ENCODE assay signal across 1 cellular context in the genomic region with DNA sequence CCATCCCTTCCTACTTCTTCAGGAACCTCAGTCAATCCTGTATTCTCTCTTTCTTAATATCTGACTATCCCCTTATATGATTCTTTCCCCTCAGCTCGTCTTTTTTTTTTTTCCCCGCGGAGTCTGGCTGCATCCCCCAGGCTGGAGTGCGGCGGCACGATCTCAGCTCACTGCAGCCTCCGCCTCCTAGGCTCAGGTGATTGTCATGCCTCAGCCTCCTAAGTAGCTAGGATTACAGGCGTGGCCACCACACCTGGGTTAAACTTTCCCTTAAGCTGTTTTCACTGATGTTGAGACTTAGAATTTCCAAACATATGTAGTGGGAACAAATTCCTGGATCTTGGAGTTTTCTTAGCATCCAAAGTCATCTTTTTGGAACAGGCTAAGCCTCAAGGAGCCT.
TF ChIP-seq lines count a peak whose summit lies in the region.

No MANE protein-coding gene starts in this region.

TF ChIP-seq in GM23338, 12 proteins besides CTCF, POLR2A, EP300 and RAD21:
- TF ChIP-seq, protein P1, sequence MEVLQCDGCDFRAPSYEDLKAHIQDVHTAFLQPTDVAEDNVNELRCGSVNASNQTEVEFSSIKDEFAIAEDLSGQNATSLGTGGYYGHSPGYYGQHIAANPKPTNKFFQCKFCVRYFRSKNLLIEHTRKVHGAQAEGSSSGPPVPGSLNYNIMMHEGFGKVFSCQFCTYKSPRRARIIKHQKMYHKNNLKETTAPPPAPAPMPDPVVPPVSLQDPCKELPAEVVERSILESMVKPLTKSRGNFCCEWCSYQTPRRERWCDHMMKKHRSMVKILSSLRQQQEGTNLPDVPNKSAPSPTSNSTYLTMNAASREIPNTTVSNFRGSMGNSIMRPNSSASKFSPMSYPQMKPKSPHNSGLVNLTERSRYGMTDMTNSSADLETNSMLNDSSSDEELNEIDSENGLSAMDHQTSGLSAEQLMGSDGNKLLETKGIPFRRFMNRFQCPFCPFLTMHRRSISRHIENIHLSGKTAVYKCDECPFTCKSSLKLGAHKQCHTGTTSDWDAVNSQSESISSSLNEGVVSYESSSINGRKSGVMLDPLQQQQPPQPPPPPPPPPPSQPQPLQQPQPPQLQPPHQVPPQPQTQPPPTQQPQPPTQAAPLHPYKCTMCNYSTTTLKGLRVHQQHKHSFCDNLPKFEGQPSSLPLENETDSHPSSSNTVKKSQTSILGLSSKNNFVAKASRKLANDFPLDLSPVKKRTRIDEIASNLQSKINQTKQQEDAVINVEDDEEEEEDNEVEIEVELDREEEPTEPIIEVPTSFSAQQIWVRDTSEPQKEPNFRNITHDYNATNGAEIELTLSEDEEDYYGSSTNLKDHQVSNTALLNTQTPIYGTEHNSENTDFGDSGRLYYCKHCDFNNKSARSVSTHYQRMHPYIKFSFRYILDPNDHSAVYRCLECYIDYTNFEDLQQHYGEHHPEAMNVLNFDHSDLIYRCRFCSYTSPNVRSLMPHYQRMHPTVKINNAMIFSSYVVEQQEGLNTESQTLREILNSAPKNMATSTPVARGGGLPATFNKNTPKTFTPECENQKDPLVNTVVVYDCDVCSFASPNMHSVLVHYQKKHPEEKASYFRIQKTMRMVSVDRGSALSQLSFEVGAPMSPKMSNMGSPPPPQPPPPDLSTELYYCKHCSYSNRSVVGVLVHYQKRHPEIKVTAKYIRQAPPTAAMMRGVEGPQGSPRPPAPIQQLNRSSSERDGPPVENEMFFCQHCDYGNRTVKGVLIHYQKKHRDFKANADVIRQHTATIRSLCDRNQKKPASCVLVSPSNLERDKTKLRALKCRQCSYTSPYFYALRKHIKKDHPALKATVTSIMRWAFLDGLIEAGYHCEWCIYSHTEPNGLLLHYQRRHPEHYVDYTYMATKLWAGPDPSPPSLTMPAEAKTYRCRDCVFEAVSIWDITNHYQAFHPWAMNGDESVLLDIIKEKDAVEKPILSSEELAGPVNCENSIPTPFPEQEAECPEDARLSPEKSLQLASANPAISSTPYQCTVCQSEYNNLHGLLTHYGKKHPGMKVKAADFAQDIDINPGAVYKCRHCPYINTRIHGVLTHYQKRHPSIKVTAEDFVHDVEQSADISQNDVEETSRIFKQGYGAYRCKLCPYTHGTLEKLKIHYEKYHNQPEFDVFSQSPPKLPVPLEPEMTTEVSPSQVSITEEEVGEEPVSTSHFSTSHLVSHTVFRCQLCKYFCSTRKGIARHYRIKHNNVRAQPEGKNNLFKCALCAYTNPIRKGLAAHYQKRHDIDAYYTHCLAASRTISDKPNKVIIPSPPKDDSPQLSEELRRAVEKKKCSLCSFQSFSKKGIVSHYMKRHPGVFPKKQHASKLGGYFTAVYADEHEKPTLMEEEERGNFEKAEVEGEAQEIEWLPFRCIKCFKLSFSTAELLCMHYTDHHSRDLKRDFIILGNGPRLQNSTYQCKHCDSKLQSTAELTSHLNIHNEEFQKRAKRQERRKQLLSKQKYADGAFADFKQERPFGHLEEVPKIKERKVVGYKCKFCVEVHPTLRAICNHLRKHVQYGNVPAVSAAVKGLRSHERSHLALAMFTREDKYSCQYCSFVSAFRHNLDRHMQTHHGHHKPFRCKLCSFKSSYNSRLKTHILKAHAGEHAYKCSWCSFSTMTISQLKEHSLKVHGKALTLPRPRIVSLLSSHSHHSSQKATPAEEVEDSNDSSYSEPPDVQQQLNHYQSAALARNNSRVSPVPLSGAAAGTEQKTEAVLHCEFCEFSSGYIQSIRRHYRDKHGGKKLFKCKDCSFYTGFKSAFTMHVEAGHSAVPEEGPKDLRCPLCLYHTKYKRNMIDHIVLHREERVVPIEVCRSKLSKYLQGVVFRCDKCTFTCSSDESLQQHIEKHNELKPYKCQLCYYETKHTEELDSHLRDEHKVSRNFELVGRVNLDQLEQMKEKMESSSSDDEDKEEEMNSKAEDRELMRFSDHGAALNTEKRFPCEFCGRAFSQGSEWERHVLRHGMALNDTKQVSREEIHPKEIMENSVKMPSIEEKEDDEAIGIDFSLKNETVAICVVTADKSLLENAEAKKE (CRISPR knock-in tag; IDR thresholded peaks at IDR 0.05): no peak
- TF ChIP-seq CREB1 (CRISPR knock-in tag; IDR thresholded peaks at IDR 0.05; ENCODE audit: low read depth): no peak
- no peak for TF ChIP-seq JUNB (IDR thresholded peaks at IDR 0.05; ENCODE audit: unreplicated experiment)
- TF ChIP-seq NANOG (IDR thresholded peaks at IDR 0.05; ENCODE audit: borderline replicate concordance): no peak
- no peak for TF ChIP-seq EZH2phosphoT487 (IDR thresholded peaks at IDR 0.05; ENCODE audit: unreplicated experiment)
- TF ChIP-seq, protein P2, sequence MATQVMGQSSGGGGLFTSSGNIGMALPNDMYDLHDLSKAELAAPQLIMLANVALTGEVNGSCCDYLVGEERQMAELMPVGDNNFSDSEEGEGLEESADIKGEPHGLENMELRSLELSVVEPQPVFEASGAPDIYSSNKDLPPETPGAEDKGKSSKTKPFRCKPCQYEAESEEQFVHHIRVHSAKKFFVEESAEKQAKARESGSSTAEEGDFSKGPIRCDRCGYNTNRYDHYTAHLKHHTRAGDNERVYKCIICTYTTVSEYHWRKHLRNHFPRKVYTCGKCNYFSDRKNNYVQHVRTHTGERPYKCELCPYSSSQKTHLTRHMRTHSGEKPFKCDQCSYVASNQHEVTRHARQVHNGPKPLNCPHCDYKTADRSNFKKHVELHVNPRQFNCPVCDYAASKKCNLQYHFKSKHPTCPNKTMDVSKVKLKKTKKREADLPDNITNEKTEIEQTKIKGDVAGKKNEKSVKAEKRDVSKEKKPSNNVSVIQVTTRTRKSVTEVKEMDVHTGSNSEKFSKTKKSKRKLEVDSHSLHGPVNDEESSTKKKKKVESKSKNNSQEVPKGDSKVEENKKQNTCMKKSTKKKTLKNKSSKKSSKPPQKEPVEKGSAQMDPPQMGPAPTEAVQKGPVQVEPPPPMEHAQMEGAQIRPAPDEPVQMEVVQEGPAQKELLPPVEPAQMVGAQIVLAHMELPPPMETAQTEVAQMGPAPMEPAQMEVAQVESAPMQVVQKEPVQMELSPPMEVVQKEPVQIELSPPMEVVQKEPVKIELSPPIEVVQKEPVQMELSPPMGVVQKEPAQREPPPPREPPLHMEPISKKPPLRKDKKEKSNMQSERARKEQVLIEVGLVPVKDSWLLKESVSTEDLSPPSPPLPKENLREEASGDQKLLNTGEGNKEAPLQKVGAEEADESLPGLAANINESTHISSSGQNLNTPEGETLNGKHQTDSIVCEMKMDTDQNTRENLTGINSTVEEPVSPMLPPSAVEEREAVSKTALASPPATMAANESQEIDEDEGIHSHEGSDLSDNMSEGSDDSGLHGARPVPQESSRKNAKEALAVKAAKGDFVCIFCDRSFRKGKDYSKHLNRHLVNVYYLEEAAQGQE (IDR thresholded peaks at IDR 0.05; ENCODE audit: unreplicated experiment): no peak
- TF ChIP-seq STAT1 (IDR thresholded peaks at IDR 0.05; ENCODE audit: unreplicated experiment): no peak
- no peak for TF ChIP-seq EZH2 (IDR thresholded peaks at IDR 0.05; ENCODE audit: low read depth, unreplicated experiment)
- no peak for TF ChIP-seq ZNF331 (CRISPR knock-in tag; IDR thresholded peaks at IDR 0.05; ENCODE audit: low read depth)
- TF ChIP-seq ZNF114 (CRISPR knock-in tag; IDR thresholded peaks at IDR 0.05): no peak
